Comparison of ENCODE assay signal across 11 cellular contexts in the genomic region with DNA sequence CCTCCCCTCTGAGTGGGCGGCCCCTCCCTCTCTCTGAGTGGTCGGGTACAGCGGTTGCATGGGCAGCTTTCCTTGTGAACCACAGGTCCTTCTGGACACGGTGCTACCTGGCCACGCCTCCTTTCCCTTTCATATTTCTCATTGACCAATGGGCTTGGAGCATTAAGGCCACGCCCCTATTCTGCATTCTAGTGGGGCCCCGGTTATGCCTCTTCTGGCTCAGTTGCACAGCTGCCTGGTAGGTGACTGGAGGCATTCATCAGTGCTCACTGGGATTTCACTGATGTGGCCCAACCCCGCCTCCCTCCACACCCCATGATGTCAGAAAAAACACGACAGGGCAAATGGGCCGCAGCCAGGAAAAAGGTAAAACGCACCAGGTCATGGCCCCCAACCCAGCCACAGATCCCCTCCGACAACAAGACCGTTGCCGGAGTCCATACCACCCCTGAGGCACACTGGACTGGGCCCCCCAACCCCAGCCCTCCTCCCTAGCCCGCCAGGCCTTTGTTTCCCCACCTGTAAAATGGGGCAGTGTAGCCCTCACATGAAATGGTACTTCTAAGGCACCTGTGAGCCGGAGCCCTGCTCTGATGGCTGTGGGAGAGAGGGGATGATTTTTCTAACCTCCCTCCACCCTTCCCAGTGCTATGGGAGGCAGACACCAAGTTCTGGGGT. TPM values are rescaled to one million over a fixed set of nuclear protein-coding genes. Genes with fewer than 3 reads are reported as not detected.
DNase-seq lines count a peak whose midpoint lies in the region; ATAC-seq and TF ChIP-seq lines count a peak whose summit lies in the region.
"Had no signal": no experiment of that assay in that cellular context is flagged by ENCODE, and none has a peak within 500 bp of the region (broad histone marks: within the 10 kb centered on the region; RNA-seq: fewer than 3 reads in every experiment).

No MANE protein-coding gene starts in this region.

- H3K9me3 Mint-ChIP-seq in natural killer cell treated with Interleukin-12 subunit alpha and Interleukin-12 subunit beta and Interleukin-15 and Interleukin-18, amount 100 ng/mL, for 72 hours = no peaks in the 10 kb centered on the region
- H3K9me3 Mint-ChIP-seq: stimulated activated effector memory CD8-positive, alpha-beta T cell treated with anti-CD3 and anti-CD28 coated beads, Interleukin-12 subunit alpha, Interleukin-12 subunit beta, amount 100 ng/mL, for 72 hours had no signal

- DNase-seq in NCI-H1092 treated with DMSO at 0.1 percent for 48 hours (lab: John Stamatoyannopoulos, UW) (peak; percentile 2), NCI-H1092 (lab: John Stamatoyannopoulos, UW) (no peak), GM13977 (ENCODE audit: low spot score) (peak; percentile 38), NCI-H82 (lab: John Stamatoyannopoulos, UW) (peak; percentile 84), dedifferentiated amniotic fluid mesenchymal stem cell (ENCODE audit: extremely low spot score) (no peak)
- DNase-seq in natural killer cell treated with Interleukin-12 subunit alpha and Interleukin-12 subunit beta and Interleukin-15 and Interleukin-18, amount 100 ng/mL, for 72 hours (ENCODE audit: low spot score) = no peak
- DNase-seq: glutamatergic neuron had no signal

- in situ Hi-C loops in GM13977 (cut with MboI; ENCODE audit: low pct_unique_long_range_greater_than_20kb, low sequenced_read_pairs, unreplicated experiment) = no loop called here

- H3K4me3 Mint-ChIP-seq in natural killer cell treated with Interleukin-12 subunit alpha and Interleukin-12 subunit beta and Interleukin-15 and Interleukin-18, amount 100 ng/mL, for 72 hours = no peak overlapping the region
- H3K4me3 Mint-ChIP-seq: stimulated activated effector memory CD8-positive, alpha-beta T cell treated with anti-CD3 and anti-CD28 coated beads, Interleukin-12 subunit alpha, Interleukin-12 subunit beta, amount 100 ng/mL, for 72 hours had no signal

- no peak for TF ChIP-seq CTCF in GM13977 (IDR thresholded peaks at IDR 0.05; ENCODE audit: extremely low read depth, insufficient read depth, missing control alignments)

- ATAC-seq in esophagus mucosa (peak; percentile 84), GM19397 (IDR thresholded peaks at IDR 0.05; ENCODE audit: unreplicated experiment) (no peak)
- no peak for ATAC-seq in natural killer cell treated with Interleukin-12 subunit alpha and Interleukin-12 subunit beta and Interleukin-15 and Interleukin-18, amount 100 ng/mL, for 72 hours
- ATAC-seq: stimulated activated effector memory CD8-positive, alpha-beta T cell treated with anti-CD3 and anti-CD28 coated beads, Interleukin-12 subunit alpha, Interleukin-12 subunit beta, amount 100 ng/mL, for 72 hours had no signal

- no peak overlapping the region for H3K27ac Mint-ChIP-seq in natural killer cell treated with Interleukin-12 subunit alpha and Interleukin-12 subunit beta and Interleukin-15 and Interleukin-18, amount 100 ng/mL, for 72 hours
- H3K27ac Mint-ChIP-seq: progenitor cell of endocrine pancreas; stimulated activated effector memory CD8-positive, alpha-beta T cell treated with anti-CD3 and anti-CD28 coated beads, Interleukin-12 subunit alpha, Interleukin-12 subunit beta, amount 100 ng/mL, for 72 hours had no signal

- peaks cover 5 to 6% of the 10 kb centered on the region in 2 donors for H3K4me1 Mint-ChIP-seq in natural killer cell treated with Interleukin-12 subunit alpha and Interleukin-12 subunit beta and Interleukin-15 and Interleukin-18, amount 100 ng/mL, for 72 hours (ENCODE audit: low read depth in 2 of 2)

- peaks cover 0 to 7% of the 10 kb centered on the region in 2 donors for H3K27me3 Mint-ChIP-seq in natural killer cell treated with Interleukin-12 subunit alpha and Interleukin-12 subunit beta and Interleukin-15 and Interleukin-18, amount 100 ng/mL, for 72 hours
- H3K27me3 Mint-ChIP-seq: progenitor cell of endocrine pancreas had no signal

- H3K36me3 Mint-ChIP-seq in natural killer cell treated with Interleukin-12 subunit alpha and Interleukin-12 subunit beta and Interleukin-15 and Interleukin-18, amount 100 ng/mL, for 72 hours = no peaks in the 10 kb centered on the region
- H3K36me3 Mint-ChIP-seq: stimulated activated effector memory CD8-positive, alpha-beta T cell treated with anti-CD3 and anti-CD28 coated beads, Interleukin-12 subunit alpha, Interleukin-12 subunit beta, amount 100 ng/mL, for 72 hours had no signal

RNA-seq across cellular contexts. Expression of gene NGRN, which starts 26.3 kb away (rescaled TPM):
- total RNA-seq in esophagus mucosa = 41.0 TPM
- total RNA-seq in natural killer cell treated with Interleukin-12 subunit alpha and Interleukin-12 subunit beta and Interleukin-15 and Interleukin-18, amount 100 ng/mL, for 72 hours = 10 to 100 TPM; 22.8 to 36.5 TPM

RNA-seq across cellular contexts. Expression of gene TTLL13, which starts 42.5 kb away (rescaled TPM):
- total RNA-seq in esophagus mucosa = not detected
- under 1 TPM in 1 of 2 donors, not detected in 1; 0.36 TPM for total RNA-seq in natural killer cell treated with Interleukin-12 subunit alpha and Interleukin-12 subunit beta and Interleukin-15 and Interleukin-18, amount 100 ng/mL, for 72 hours

RNA-seq across cellular contexts. Expression of gene GDPGP1, which starts 57.8 kb away (rescaled TPM):
- 6.5 TPM for total RNA-seq in esophagus mucosa
- total RNA-seq in natural killer cell treated with Interleukin-12 subunit alpha and Interleukin-12 subunit beta and Interleukin-15 and Interleukin-18, amount 100 ng/mL, for 72 hours = 10 to 100 TPM in 1 of 2 donors, 1 to 10 TPM in 1; 9.6 to 10.0 TPM

RNA-seq across cellular contexts. Expression of gene CIB1, which starts 58.1 kb away (rescaled TPM):
- 118 TPM for total RNA-seq in esophagus mucosa
- total RNA-seq in natural killer cell treated with Interleukin-12 subunit alpha and Interleukin-12 subunit beta and Interleukin-15 and Interleukin-18, amount 100 ng/mL, for 72 hours = 100 to 1,000 TPM in 1 of 2 donors, 10 to 100 TPM in 1; 86.1 to 119 TPM

Comparison
In these comparisons a context has a peak if more than half of its experiments do, and no peak if none do; other contexts are left out.
1. DNase-seq: peak in NCI-H1092 treated with DMSO at 0.1 percent for 48 hours (single experiment), GM13977 (single experiment) and NCI-H82 (single experiment); none in NCI-H1092 (single experiment), dedifferentiated amniotic fluid mesenchymal stem cell (single experiment) and natural killer cell treated with Interleukin-12 subunit alpha and Interleukin-12 subunit beta and Interleukin-15 and Interleukin-18, amount 100 ng/mL, for 72 hours (single experiment).